9 cellular contexts compared by ENCODE assay signal in genomic region chr7:134458341-134458805, GRCh38. TPM values are rescaled to one million over a fixed set of nuclear protein-coding genes. Genes with fewer than 3 reads are reported as not detected.
A peak's percentile ranks its signal among the peaks of the same experiment; 100 is the strongest.
DNase-seq lines count a peak whose midpoint lies in the region; ATAC-seq, FAIRE-seq and TF ChIP-seq lines count a peak whose summit lies in the region.
"Had no signal": no experiment of that assay in that cellular context is flagged by ENCODE, and none has a peak within 500 bp of the region (broad histone marks: within the 10 kb centered on the region; RNA-seq: fewer than 3 reads in every experiment).

No MANE protein-coding gene starts in this region.

- H3K36me3 Mint-ChIP-seq in CD4-positive, CD25-positive, alpha-beta regulatory T cell, result peaks cover 16% of the 10 kb centered on the region
- no peaks in the 10 kb centered on the region for H3K36me3 Mint-ChIP-seq in glutamatergic neuron (ENCODE audit: unreplicated experiment)

- in situ Hi-C loops in transverse colon (cut with MboI; ENCODE audit: low pct_ligation_motif_present in 1 of 4, low pct_unique_long_range_greater_than_20kb in 1 of 4, low sequenced_read_pairs in 3 of 4), result no loop called here

- TF ChIP-seq CTCF in RWPE1 (conservative IDR thresholded peaks at IDR 0.05; ENCODE audit: low read depth) (peak; percentile 15), glutamatergic neuron (IDR thresholded peaks at IDR 0.05; ENCODE audit: partially characterized antibody, unreplicated experiment) (no peak), pancreas (IDR thresholded peaks at IDR 0.05) (no peak), transverse colon (IDR thresholded peaks at IDR 0.05) (peak in 2 of 5 experiments; percentile 15 to 18)

- no peaks in the 10 kb centered on the region for H3K36me3 ChIP-seq in CD4-positive, CD25-positive, alpha-beta regulatory T cell (ENCODE audit: control insufficient read depth, insufficient read depth, low read length)
- no peaks in the 10 kb centered on the region for H3K36me3 ChIP-seq in pancreas
- no peaks in the 10 kb centered on the region for H3K36me3 ChIP-seq in transverse colon

- intact Hi-C loops in pancreas (cut with DNase I), result no loop called here
- intact Hi-C loops in transverse colon (cut with DNase I; ENCODE audit: low total_unique reads), result loop anchor here (1.0 kb wide), 1 partner anchor 23 kb away; no protein-coding TSS in a partner anchor

- H3K27ac Mint-ChIP-seq in CD4-positive, CD25-positive, alpha-beta regulatory T cell, result peak overlapping the region; percentile 48 to 92 (median 80)
- no peak overlapping the region for H3K27ac Mint-ChIP-seq in glutamatergic neuron (ENCODE audit: unreplicated experiment)

- DNase-seq in CD4-positive, CD25-positive, alpha-beta regulatory T cell, result peak; percentile 33 to 60 (median 57)
- peak; percentile 39 for DNase-seq in GM19240 (ENCODE audit: insufficient read length, low spot score)
- DNase-seq in RWPE1 (ENCODE audit: low spot score), result peak; percentile 53
- DNase-seq in activated naive CD4-positive, alpha-beta T cell treated with Interleukin-2 at 50 U/mL for 16 hours, result peak; percentile 63
- DNase-seq in glutamatergic neuron, result peak; percentile 78
- peak; percentile 19 to 77 (median 50) for DNase-seq in pancreas
- DNase-seq in transverse colon, result peak; percentile 56

- peak overlapping the region; percentile 79 for H3K4me3 ChIP-seq in CD4-positive, CD25-positive, alpha-beta regulatory T cell (ENCODE audit: low read depth, low read length)
- peak overlapping the region; percentile 62 to 92 (median 68) for H3K4me3 ChIP-seq in pancreas
- peak overlapping the region; percentile 72 to 92 (median 79) for H3K4me3 ChIP-seq in transverse colon

- CTCF ChIA-PET in RWPE1 (lab: Yijun Ruan, JAX), result interaction anchor here (0.5 to 1.3 kb wide), 5 partner anchors 9 to 74 kb away, joined by 3 to 7 read pairs (median 3); no protein-coding TSS in a partner anchor

- no peak for FAIRE-seq in pancreas (lab: Jason Lieb, UNC)
- FAIRE-seq: TTC549 had no signal

- POLR2A ChIA-PET in RWPE1 (lab: Yijun Ruan, JAX; ENCODE audit: low non-redundant PET), result interaction anchor here (0.6 kb wide), 1 partner anchor 186 kb away, joined by 3 read pairs; no protein-coding TSS in a partner anchor

- no peaks in the 10 kb centered on the region for H3K9me3 ChIP-seq in CD4-positive, CD25-positive, alpha-beta regulatory T cell (ENCODE audit: control insufficient read depth in 2 of 2, low read length in 2 of 2)
- H3K9me3 ChIP-seq in pancreas (no peaks in the 10 kb centered on the region), transverse colon (no peaks in the 10 kb centered on the region)

- no peak for TF ChIP-seq EP300 in transverse colon (IDR thresholded peaks at IDR 0.05; ENCODE audit: low read depth)

- WGBS in pancreas, 2 donors, result 1 to 2% methylated on average over 36 to 37 of the region's 37 CpGs
- whole genome bisulfite sequencing in transverse colon (ENCODE audit: low coverage in 1 of 2), 2 donors, result 0% methylated on average over 32 of the region's 37 CpGs; no CpG with 5 or more reads in 1 of the 2 donors

- no peaks in the 10 kb centered on the region for H3K27me3 ChIP-seq in CD4-positive, CD25-positive, alpha-beta regulatory T cell (ENCODE audit: control insufficient read depth, insufficient read depth, low read length)
- H3K27me3 ChIP-seq in pancreas, result no peaks in the 10 kb centered on the region
- no peaks in the 10 kb centered on the region for H3K27me3 ChIP-seq in transverse colon

- H3K9me3 Mint-ChIP-seq in CD4-positive, CD25-positive, alpha-beta regulatory T cell, result no peaks in the 10 kb centered on the region
- H3K9me3 Mint-ChIP-seq in glutamatergic neuron (ENCODE audit: unreplicated experiment), result peaks cover 5% of the 10 kb centered on the region

- peaks cover 35% of the 10 kb centered on the region for H3K4me1 ChIP-seq in CD4-positive, CD25-positive, alpha-beta regulatory T cell (ENCODE audit: control insufficient read depth, insufficient read depth, low read length, poor library complexity, severe bottlenecking)
- H3K4me1 ChIP-seq in pancreas (peaks cover 0 to 11% (median 0%) of the 10 kb centered on the region in 3 donors), transverse colon (peaks cover 7 to 35% (median 15%) of the 10 kb centered on the region in 4 donors)

- H3K27ac ChIP-seq in CD4-positive, CD25-positive, alpha-beta regulatory T cell (ENCODE audit: insufficient read depth, low read length, poor library complexity, severe bottlenecking), result peak overlapping the region; percentile 58
- H3K27ac ChIP-seq in RWPE1, result peak overlapping the region; percentile 59
- peak overlapping the region; percentile 47 to 76 (median 60) for H3K27ac ChIP-seq in pancreas
- peak overlapping the region; percentile 84 to 91 (median 90) for H3K27ac ChIP-seq in transverse colon

- peak; percentile 39 to 49 for ATAC-seq in CD4-positive, CD25-positive, alpha-beta regulatory T cell (ENCODE audit: low read depth in 2 of 2)
- ATAC-seq in HG03432 (IDR thresholded peaks at IDR 0.05; ENCODE audit: unreplicated experiment) (peak; percentile 60), pancreas (peak; percentile 63 to 76 (median 73))

- H3K4me1 Mint-ChIP-seq in CD4-positive, CD25-positive, alpha-beta regulatory T cell, result peaks cover 17 to 59% (median 46%) of the 10 kb centered on the region in 4 donors
- peaks cover 6% of the 10 kb centered on the region for H3K4me1 Mint-ChIP-seq in glutamatergic neuron (ENCODE audit: low read depth, unreplicated experiment)

- TF ChIP-seq POLR2A in transverse colon (IDR thresholded peaks at IDR 0.05), result no peak

- H3K27me3 Mint-ChIP-seq in CD4-positive, CD25-positive, alpha-beta regulatory T cell, result no peaks in the 10 kb centered on the region
- no peaks in the 10 kb centered on the region for H3K27me3 Mint-ChIP-seq in glutamatergic neuron (ENCODE audit: unreplicated experiment)

- H3K4me3 Mint-ChIP-seq in CD4-positive, CD25-positive, alpha-beta regulatory T cell, result peak overlapping the region; percentile 91 to 98 (median 92)
- peak overlapping the region; percentile 85 for H3K4me3 Mint-ChIP-seq in glutamatergic neuron (ENCODE audit: unreplicated experiment)

RNA-seq across cellular contexts. Expression of gene AKR1B1, which starts 0.5 kb away (rescaled TPM):
- total RNA-seq in CD4-positive, CD25-positive, alpha-beta regulatory T cell, result 44.6 TPM
- 100 to 1,000 TPM; 113 to 137 (median 115) TPM for polyA plus RNA-seq in CD4-positive, CD25-positive, alpha-beta regulatory T cell
- total RNA-seq in glutamatergic neuron (ENCODE audit: unreplicated experiment) (99.6 TPM), pancreas (10 to 100 TPM; 13.2 to 47.1 (median 19.2) TPM), transverse colon (10 to 100 TPM in 3 of 4 donors, 1 to 10 TPM in 1; 6.4 to 37.2 (median 19.4) TPM)
- polyA plus RNA-seq in pancreas, result 10 to 100 TPM; 17.5 to 34.8 TPM

Comparison
In these comparisons a context has a peak if more than half of its experiments do, and no peak if none do; other contexts are left out.
1. Peak in every context shown above with its lines: DNase-seq, ATAC-seq, H3K4me3 ChIP-seq and H3K27ac ChIP-seq.